In the genomic region with DNA sequence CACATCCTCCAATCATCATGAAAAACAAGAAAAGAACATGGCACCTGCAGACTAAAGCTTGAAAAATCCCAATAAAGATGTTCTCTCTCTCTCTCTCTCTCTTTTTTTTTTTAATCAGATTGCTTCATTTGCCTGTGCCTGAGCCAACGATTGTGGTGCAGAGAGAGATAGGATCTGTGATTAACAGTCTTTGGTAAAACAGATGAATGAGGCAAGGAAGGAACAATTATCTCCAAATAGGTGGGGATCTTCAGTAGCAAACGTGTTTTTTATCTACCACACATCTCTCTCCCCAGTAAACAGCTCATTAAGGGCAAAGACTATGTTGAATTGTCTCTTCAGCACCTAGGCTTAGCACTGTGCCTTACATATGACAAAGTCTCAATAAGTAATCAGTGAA, we compare ENCODE assay signal across 15 cellular contexts.
DNase-seq lines count a peak whose midpoint lies in the region; ATAC-seq, FAIRE-seq and TF ChIP-seq lines count a peak whose summit lies in the region.
"Had no signal": no experiment of that assay in that cellular context is flagged by ENCODE, and none has a peak within 500 bp of the region (broad histone marks: within the 10 kb centered on the region; RNA-seq: fewer than 3 reads in every experiment).

No MANE protein-coding gene starts in this region.

- peaks cover 9% of the 10 kb centered on the region for H3K27me3 Mint-ChIP-seq in T-helper 2 cell treated with Interferon-gamma antibody and Interleukin-4, amounts not matched to agents 5 μg/mL and 100 μg/mL, for 36 hours (ENCODE audit: low read depth)
- peaks cover 8% of the 10 kb centered on the region for H3K27me3 Mint-ChIP-seq in astrocyte (ENCODE audit: low read depth, unreplicated experiment)

- H3K27me3 ChIP-seq in SK-N-SH (ENCODE audit: insufficient read depth) (no peaks in the 10 kb centered on the region; the same call in 1 of the 2 replicates), astrocyte (ENCODE audit: insufficient read depth, low read length) (no peaks in the 10 kb centered on the region), heart left ventricle (no peaks in the 10 kb centered on the region), neuronal stem cell (ENCODE audit: control insufficient read depth in 3 of 3, insufficient read depth in 3 of 3, low read depth in 1 of 3, low read length in 3 of 3) (no peaks in the 10 kb centered on the region)
- H3K27me3 ChIP-seq: BLaER1 had no signal

- no peak overlapping the region for H2BK15ac ChIP-seq in neuronal stem cell (ENCODE audit: low read length)

- H3K9ac ChIP-seq in SK-N-SH (no peak overlapping the region), astrocyte (ENCODE audit: low read length) (no peak overlapping the region), neuronal stem cell (ENCODE audit: low read depth, low read length, poor library complexity) (no peak overlapping the region)
- H3K9ac ChIP-seq: BLaER1 had no signal

- H3K36me3 Mint-ChIP-seq in T-helper 2 cell treated with Interferon-gamma antibody and Interleukin-4, amounts not matched to agents 5 μg/mL and 100 μg/mL, for 36 hours (ENCODE audit: low read depth): peaks cover 10% of the 10 kb centered on the region
- no peaks in the 10 kb centered on the region for H3K36me3 Mint-ChIP-seq in astrocyte (ENCODE audit: low read depth, unreplicated experiment)

- H3K4me3 ChIP-seq in SK-N-SH (ENCODE audit: low read depth in 2 of 2, low read length in 1 of 2): no peak overlapping the region
- no peak overlapping the region for H3K4me3 ChIP-seq in astrocyte (ENCODE audit: insufficient read depth, low read depth, low read length)
- no peak overlapping the region for H3K4me3 ChIP-seq in heart left ventricle
- no peak overlapping the region for H3K4me3 ChIP-seq in neuronal stem cell (ENCODE audit: low read length in 2 of 2)
- H3K4me3 ChIP-seq: BLaER1 had no signal

- no peak overlapping the region for H2BK5ac ChIP-seq in neuronal stem cell (ENCODE audit: low read length)

- H3K4ac ChIP-seq in neuronal stem cell (ENCODE audit: low read length): no peak overlapping the region

- 2% methylated on average over 2 of the region's 2 CpGs for WGBS in SK-N-SH (ENCODE audit: low lambda C conversion rate)
- 37 to 46% (median 39%) methylated on average over 2 of the region's 2 CpGs for WGBS in heart left ventricle, 4 donors
- no CpG with 5 or more reads among the region's 2 CpGs for WGBS in neuronal stem cell (ENCODE audit: extremely low coverage in 2 of 2, insufficient read length in 2 of 2, insufficient replicate concordance in 1 of 2), 2 donors

- H4K20me1 ChIP-seq in SK-N-SH (ENCODE audit: insufficient read depth): no peaks in the 10 kb centered on the region
- H4K20me1 ChIP-seq in astrocyte (ENCODE audit: insufficient read depth, low read length): no peaks in the 10 kb centered on the region
- H4K20me1 ChIP-seq: BLaER1 had no signal

- H3K18ac ChIP-seq in neuronal stem cell (ENCODE audit: low read length): no peak overlapping the region

- intact Hi-C loops in heart left ventricle (cut with DNase I): no loop called here

- H3K4me1 ChIP-seq in SK-N-SH (ENCODE audit: control insufficient read depth in 1 of 2, insufficient read depth in 2 of 2, low read depth in 1 of 2, low read length in 1 of 2) (peaks cover 0 to 6% of the 10 kb centered on the region in 2 experiments; a peak in 2 of 4 replicates), astrocyte (ENCODE audit: insufficient read depth, low read length) (peaks cover 16% of the 10 kb centered on the region), heart left ventricle (peaks cover 0 to 21% (median 4%) of the 10 kb centered on the region in 12 donors), neuronal stem cell (ENCODE audit: control insufficient read depth in 2 of 2, insufficient read depth in 1 of 2, low read depth in 1 of 2, low read length in 2 of 2) (no peaks in the 10 kb centered on the region)
- H3K4me1 ChIP-seq: BLaER1, Caco-2 had no signal

- H2AFZ ChIP-seq in SK-N-SH (ENCODE audit: low read depth): no peak overlapping the region
- no peak overlapping the region for H2AFZ ChIP-seq in astrocyte (ENCODE audit: low read depth, low read length)
- no peak overlapping the region for H2AFZ ChIP-seq in neuronal stem cell (ENCODE audit: low read length)

- H3K9me2 ChIP-seq in SK-N-SH: no peaks in the 10 kb centered on the region

- no peak overlapping the region for H2BK12ac ChIP-seq in neuronal stem cell (ENCODE audit: low read length)

- H4K91ac ChIP-seq in neuronal stem cell (ENCODE audit: low read depth, low read length, poor library complexity): no peak overlapping the region

- peak overlapping the region; percentile 2 for H3K27ac Mint-ChIP-seq in T-helper 2 cell treated with Interferon-gamma antibody and Interleukin-4, amounts not matched to agents 5 μg/mL and 100 μg/mL, for 36 hours
- no peak overlapping the region for H3K27ac Mint-ChIP-seq in astrocyte (ENCODE audit: unreplicated experiment)
- H3K27ac Mint-ChIP-seq: CD8-positive, alpha-beta memory T cell had no signal

- TF ChIP-seq CTCF in SK-N-SH (IDR thresholded peaks at IDR 0.05): no peak
- TF ChIP-seq CTCF in astrocyte (IDR thresholded peaks at IDR 0.05; ENCODE audit: insufficient read depth, low read depth, low read length): no peak
- TF ChIP-seq CTCF in heart left ventricle (IDR thresholded peaks at IDR 0.05): no peak

- no peak for ATAC-seq in SK-N-SH treated with all-trans-retinoic acid at 6 μM for 48 hours
- no peak for ATAC-seq in heart left ventricle
- no peak for ATAC-seq in HG03378 (IDR thresholded peaks at IDR 0.05; ENCODE audit: unreplicated experiment)

- H3K27ac ChIP-seq in SK-N-SH (ENCODE audit: low read depth in 2 of 2, low read length in 1 of 2) (no peak overlapping the region), astrocyte (ENCODE audit: low read depth, low read length) (no peak overlapping the region), heart left ventricle (no peak overlapping the region), neuronal stem cell (replicated peaks; ENCODE audit: low read length) (no peak overlapping the region)
- H3K27ac ChIP-seq: 22Rv1, BLaER1 had no signal

- POLR2A ChIA-PET in SK-N-SH (lab: Yijun Ruan, JAX): no interaction called here

- H3K23ac ChIP-seq in neuronal stem cell (ENCODE audit: low read depth, low read length, poor library complexity): no peak overlapping the region

- TF ChIP-seq EP300 in SK-N-SH (IDR thresholded peaks at IDR 0.05; ENCODE audit: borderline replicate concordance in 1 of 2, low read depth in 1 of 2, low read length in 1 of 2): no peak

- H3F3A ChIP-seq in SK-N-SH (replicated peaks; ENCODE audit: insufficient read depth): no peaks in the 10 kb centered on the region

- CTCF ChIA-PET in SK-N-SH (lab: Yijun Ruan, JAX): interaction anchor here (0.6 to 1.1 kb wide), 2 partner anchors 22 to 1009 kb away, joined by 3 read pairs; no protein-coding TSS in a partner anchor

- H3K4me3 Mint-ChIP-seq in T-helper 2 cell treated with Interferon-gamma antibody and Interleukin-4, amounts not matched to agents 5 μg/mL and 100 μg/mL, for 36 hours: peak overlapping the region; percentile 8
- H3K4me3 Mint-ChIP-seq in astrocyte (ENCODE audit: unreplicated experiment): no peak overlapping the region
- H3K4me3 Mint-ChIP-seq: CD8-positive, alpha-beta memory T cell had no signal

- H3K4me1 Mint-ChIP-seq in T-helper 2 cell treated with Interferon-gamma antibody and Interleukin-4, amounts not matched to agents 5 μg/mL and 100 μg/mL, for 36 hours (ENCODE audit: low read depth): peaks cover 28% of the 10 kb centered on the region
- peaks cover 2% of the 10 kb centered on the region for H3K4me1 Mint-ChIP-seq in astrocyte (ENCODE audit: low read depth, unreplicated experiment)
- H3K4me1 Mint-ChIP-seq: CD8-positive, alpha-beta memory T cell had no signal

- H3K79me1 ChIP-seq in neuronal stem cell (ENCODE audit: low read depth, low read length): no peaks in the 10 kb centered on the region

- H3K14ac ChIP-seq in neuronal stem cell (ENCODE audit: low read length): no peak overlapping the region

- H3K4me2 ChIP-seq in SK-N-SH (no peak overlapping the region), astrocyte (ENCODE audit: low read length) (no peak overlapping the region), neuronal stem cell (ENCODE audit: insufficient read depth, low read length, poor library complexity, severe bottlenecking) (no peak overlapping the region)
- H3K4me2 ChIP-seq: BLaER1 had no signal

- H2AK5ac ChIP-seq in neuronal stem cell (ENCODE audit: low read depth, low read length): no peak overlapping the region

- no peaks in the 10 kb centered on the region for H3K79me2 ChIP-seq in SK-N-SH (ENCODE audit: insufficient read depth)
- H3K79me2 ChIP-seq in astrocyte (ENCODE audit: insufficient read depth, low read length): no peaks in the 10 kb centered on the region

- DNase-seq in SK-N-SH (no peak), astrocyte (ENCODE audit: low read depth) (peak; percentile 46), heart left ventricle (no peak), neuronal stem cell (ENCODE audit: low spot score) (no peak)
- no peak for DNase-seq in T-helper 2 cell treated with Interferon-gamma antibody and Interleukin-4, amounts not matched to agents 5 μg/mL and 100 μg/mL, for 36 hours (ENCODE audit: low spot score)
- DNase-seq: AML-193; Caco-2; CD8-positive, alpha-beta memory T cell; DND-41; GF-D8 had no signal

- FAIRE-seq in astrocyte (lab: Jason Lieb, UNC): no peak
- FAIRE-seq: H54 had no signal

- H3K9me3 Mint-ChIP-seq in T-helper 2 cell treated with Interferon-gamma antibody and Interleukin-4, amounts not matched to agents 5 μg/mL and 100 μg/mL, for 36 hours: peaks cover 13% of the 10 kb centered on the region
- H3K9me3 Mint-ChIP-seq in astrocyte (ENCODE audit: unreplicated experiment): peaks cover 16% of the 10 kb centered on the region

- H3K9me3 ChIP-seq in SK-N-SH (peaks cover 12% of the 10 kb centered on the region), astrocyte (ENCODE audit: insufficient read depth, low read depth, low read length) (no peaks in the 10 kb centered on the region), heart left ventricle (peaks cover 0 to 23% (median 10%) of the 10 kb centered on the region in 12 donors), neuronal stem cell (replicated peaks in 1 of 2; ENCODE audit: control insufficient read depth in 2 of 2, insufficient read depth in 1 of 2, low read depth in 1 of 2, low read length in 2 of 2) (no peaks in the 10 kb centered on the region)
- H3K9me3 ChIP-seq: Caco-2 had no signal

- no peak overlapping the region for H2BK120ac ChIP-seq in neuronal stem cell (ENCODE audit: low read depth, low read length)

- TF ChIP-seq RAD21 in SK-N-SH (IDR thresholded peaks at IDR 0.05; ENCODE audit: low read length): no peak

- no peak overlapping the region for H4K8ac ChIP-seq in neuronal stem cell (ENCODE audit: low read depth, low read length)

- no peak for TF ChIP-seq POLR2A in heart left ventricle (IDR thresholded peaks at IDR 0.05)

- H3K36me3 ChIP-seq in SK-N-SH (replicated peaks in 1 of 2; ENCODE audit: control insufficient read depth in 1 of 2, insufficient read depth in 2 of 2, low read length in 1 of 2) (no peaks in the 10 kb centered on the region), astrocyte (ENCODE audit: insufficient read depth, low read length) (no peaks in the 10 kb centered on the region), heart left ventricle (no peaks in the 10 kb centered on the region), neuronal stem cell (replicated peaks in 1 of 2; ENCODE audit: control insufficient read depth in 2 of 2, insufficient read depth in 2 of 2, low read length in 2 of 2) (no peaks in the 10 kb centered on the region)
- H3K36me3 ChIP-seq: BLaER1 had no signal
